ENCODE assay signal across 28 cellular contexts in genomic region chr16:57178296-57178695, GRCh38. TPM values are rescaled to one million over a fixed set of nuclear protein-coding genes. Genes with fewer than 3 reads are reported as not detected.
DNase-seq lines count a peak whose midpoint lies in the region; ATAC-seq and TF ChIP-seq lines count a peak whose summit lies in the region.
"Had no signal": no experiment of that assay in that cellular context is flagged by ENCODE, and none has a peak within 500 bp of the region (broad histone marks: within the 10 kb centered on the region; RNA-seq: fewer than 3 reads in every experiment).

No MANE protein-coding gene starts in this region.

- H3K27ac ChIP-seq in left ventricle myocardium inferior (replicated peaks) (peak overlapping the region; percentile 7), upper lobe of right lung (no peak overlapping the region), H9 (ENCODE audit: insufficient read length, low read depth, low read length) (no peak overlapping the region)
- H3K27ac ChIP-seq: adrenal gland, BLaER1, breast epithelium, uterus had no signal

- H3K79me2 ChIP-seq in H9 (ENCODE audit: insufficient read depth, low read length), result peaks cover 1% of the 10 kb centered on the region; the same call in 1 of the 2 replicates

- H3K14ac ChIP-seq in H9 (ENCODE audit: insufficient read depth, low read length), result no peak overlapping the region

- WGBS in H9 (ENCODE audit: extremely low coverage, insufficient read length, low lambda C conversion rate), result no CpG with 5 or more reads among the region's 2 CpGs

- H3K36me3 ChIP-seq in left ventricle myocardium inferior (peaks cover 4% of the 10 kb centered on the region), upper lobe of right lung (peaks cover 8% of the 10 kb centered on the region)
- H3K36me3 ChIP-seq: breast epithelium, uterus had no signal

- no peak overlapping the region for H3K4me3 ChIP-seq in left ventricle myocardium inferior
- no peak overlapping the region for H3K4me3 ChIP-seq in upper lobe of right lung
- H3K4me3 ChIP-seq: adrenal gland, BLaER1, breast epithelium, HAP-1, smooth muscle cell, uterus had no signal

- no peaks in the 10 kb centered on the region for H3K27me3 Mint-ChIP-seq in brain
- H3K27me3 Mint-ChIP-seq in mesothelial cell of epicardium (ENCODE audit: low read depth), result no peaks in the 10 kb centered on the region
- H3K27me3 Mint-ChIP-seq in H9 (ENCODE audit: low read depth), result no peaks in the 10 kb centered on the region
- H3K27me3 Mint-ChIP-seq: T-helper 17 cell had no signal

- H3K27ac Mint-ChIP-seq in brain (peak overlapping the region; percentile 29 to 96 (median 88)), mesothelial cell of epicardium (peak overlapping the region; percentile 4), H9 (no peak overlapping the region; a peak in 1 of 7 replicates)
- H3K27ac Mint-ChIP-seq: T-helper 17 cell had no signal

- no peak overlapping the region for H3K9ac ChIP-seq in H9 (ENCODE audit: extremely low read depth, insufficient read length, low read length)
- H3K9ac ChIP-seq: BLaER1 had no signal

- no peak overlapping the region for H2AK5ac ChIP-seq in H9 (ENCODE audit: insufficient read length, low read length)

- H3K36me3 Mint-ChIP-seq in brain (peaks cover 6% of the 10 kb centered on the region), mesothelial cell of epicardium (peaks cover 4% of the 10 kb centered on the region), H9 (ENCODE audit: insufficient read depth in 1 of 3, low read depth in 3 of 3) (peaks cover 4 to 10% (median 6%) of the 10 kb centered on the region in 3 experiments; a peak in 5 of 7 replicates)

- H2BK15ac ChIP-seq in H9 (ENCODE audit: low read depth, low read length), result no peak overlapping the region

- no peaks in the 10 kb centered on the region for H3K79me1 ChIP-seq in H9 (ENCODE audit: insufficient read depth, low read depth, low read length, poor library complexity, severe bottlenecking)

- H2BK20ac ChIP-seq in H9 (ENCODE audit: low read depth, low read length, poor library complexity, severe bottlenecking), result no peak overlapping the region

- H3K4me1 ChIP-seq in left ventricle myocardium inferior (peaks cover 19% of the 10 kb centered on the region), upper lobe of right lung (peaks cover 19% of the 10 kb centered on the region), H9 (ENCODE audit: insufficient read depth, low read length) (no peaks in the 10 kb centered on the region; the same call in 1 of the 2 replicates)
- H3K4me1 ChIP-seq: adrenal gland, breast epithelium, uterus had no signal

- H3K18ac ChIP-seq in H9 (ENCODE audit: insufficient read length, low read depth, low read length), result no peak overlapping the region

- intact Hi-C loops in left ventricle myocardium inferior (cut with micrococcal nuclease) (no loop called here), Right ventricle myocardium inferior (cut with DNase I) (no loop called here), upper lobe of right lung (cut with DNase I) (no loop called here)

- H4K20me1 ChIP-seq in H9 (ENCODE audit: control insufficient read depth, insufficient read depth, insufficient read length), result no peaks in the 10 kb centered on the region

- DNase-seq in left ventricle myocardium inferior (no peak), Right ventricle myocardium inferior (ENCODE audit: missing footprints) (no peak), mesothelial cell of epicardium (ENCODE audit: low spot score in 2 of 2, unreplicated experiment in 2 of 2) (no peak), upper lobe of right lung (no peak), H9 (no peak)
- DNase-seq: ACHN; activated CD4-positive, alpha-beta T cell treated with anti-CD3 and anti-CD28 coated beads for 48 hours; activated naive CD4-positive, alpha-beta T cell; activated T-cell treated with anti-CD3 and anti-CD28 coated beads, Interleukin-2, amount 50 U/mL, for 4 hours; adrenal gland; cortex of kidney; kidney; mammary epithelial cell; NCI-H1105; NCI-H2107; NCI-H510A; nucleus accumbens; stimulated activated CD4-positive, alpha-beta T cell treated with anti-CD3 and anti-CD28 coated beads, Interleukin-2, amount 100 ng/mL, for 24 hours; T-helper 17 cell; uterus had no signal

- no peak overlapping the region for H4K91ac ChIP-seq in H9 (ENCODE audit: insufficient read length, low read depth, low read length)

- no peaks in the 10 kb centered on the region for H3K9me3 Mint-ChIP-seq in brain
- no peaks in the 10 kb centered on the region for H3K9me3 Mint-ChIP-seq in mesothelial cell of epicardium
- H3K9me3 Mint-ChIP-seq in H9, result no peaks in the 10 kb centered on the region
- H3K9me3 Mint-ChIP-seq: activated T-cell treated with anti-CD3 and anti-CD28 coated beads, Interleukin-2, amount 50 U/mL, for 4 hours had no signal

- ATAC-seq in Right ventricle myocardium inferior (no peak), upper lobe of right lung (peak; percentile 44), HG02759 (IDR thresholded peaks at IDR 0.05; ENCODE audit: unreplicated experiment) (no peak), GM18868 (IDR thresholded peaks at IDR 0.05; ENCODE audit: unreplicated experiment) (no peak)
- ATAC-seq: activated T-cell treated with anti-CD3 and anti-CD28 coated beads, Interleukin-2, amount 50 U/mL, for 4 hours; T-helper 17 cell had no signal

- H3K27me3 ChIP-seq in left ventricle myocardium inferior (ENCODE audit: low read depth), result no peaks in the 10 kb centered on the region
- no peaks in the 10 kb centered on the region for H3K27me3 ChIP-seq in upper lobe of right lung
- H3K27me3 ChIP-seq in H9 (ENCODE audit: insufficient read depth, low read length), result no peaks in the 10 kb centered on the region
- H3K27me3 ChIP-seq: adrenal gland, BLaER1, breast epithelium, uterus had no signal

- no peak for TF ChIP-seq CTCF in left ventricle myocardium inferior (IDR thresholded peaks at IDR 0.05; ENCODE audit: borderline replicate concordance)
- TF ChIP-seq CTCF in brain (conservative IDR thresholded peaks at IDR 0.05), result no peak
- no peak for TF ChIP-seq CTCF in mesothelial cell of epicardium (IDR thresholded peaks at IDR 0.05; ENCODE audit: unreplicated experiment)
- TF ChIP-seq CTCF in upper lobe of right lung (IDR thresholded peaks at IDR 0.05), result no peak
- TF ChIP-seq CTCF in H9 (conservative IDR thresholded peaks at IDR 0.05), result no peak

- H3K4me3 Mint-ChIP-seq in brain (peak overlapping the region in 4 of 5 experiments; percentile 5 to 71 (median 41)), mesothelial cell of epicardium (no peak overlapping the region), H9 (no peak overlapping the region)
- H3K4me3 Mint-ChIP-seq: activated T-cell treated with anti-CD3 and anti-CD28 coated beads, Interleukin-2, amount 50 U/mL, for 4 hours; T-helper 17 cell had no signal

- no peak overlapping the region for H3K56ac ChIP-seq in H9 (ENCODE audit: insufficient read length, low read depth, low read length)

- H3K4me2 ChIP-seq in H9 (ENCODE audit: insufficient read depth, insufficient read length, low read length), result no peak overlapping the region
- H3K4me2 ChIP-seq: BLaER1 had no signal

- H3K4me1 Mint-ChIP-seq in brain (peaks cover 59% of the 10 kb centered on the region), mesothelial cell of epicardium (peaks cover 8% of the 10 kb centered on the region), H9 (peaks cover 19 to 22% of the 10 kb centered on the region in 2 experiments)

- H4K8ac ChIP-seq in H9 (replicated peaks; ENCODE audit: insufficient read length, low read depth, low read length), result no peak overlapping the region

- no peak overlapping the region for H2BK12ac ChIP-seq in H9 (ENCODE audit: insufficient read length, low read depth, low read length)

- H3K23me2 ChIP-seq in H9 (ENCODE audit: insufficient read length, low read depth, low read length, poor library complexity, severe bottlenecking), result no peaks in the 10 kb centered on the region

- H4K5ac ChIP-seq in H9 (ENCODE audit: insufficient read length, low read depth, low read length), result no peak overlapping the region

- H3K4ac ChIP-seq in H9 (ENCODE audit: low read depth, low read length), result no peak overlapping the region

- H2AFZ ChIP-seq in H9 (ENCODE audit: low read length), result no peak overlapping the region

- H3T11ph ChIP-seq in H9 (ENCODE audit: low read length), result no peak overlapping the region

- no peak overlapping the region for H3K23ac ChIP-seq in H9 (ENCODE audit: insufficient read length, low read depth, low read length)

- H3K9me3 ChIP-seq in left ventricle myocardium inferior (replicated peaks) (no peaks in the 10 kb centered on the region), upper lobe of right lung (no peaks in the 10 kb centered on the region), H9 (ENCODE audit: control insufficient read depth, low read depth, low read length) (no peaks in the 10 kb centered on the region)
- H3K9me3 ChIP-seq: adrenal gland, BLaER1, breast epithelium, Caco-2, HAP-1, uterus had no signal

- H2BK5ac ChIP-seq in H9 (ENCODE audit: insufficient read length, low read length), result no peak overlapping the region

- no peak overlapping the region for H2BK120ac ChIP-seq in H9 (ENCODE audit: low read depth, low read length, poor library complexity, severe bottlenecking)

RNA-seq across cellular contexts. Expression of gene PSME3IP1, which starts 7.5 kb away (rescaled TPM):
- total RNA-seq in left ventricle myocardium inferior (56.3 TPM), Right ventricle myocardium inferior (54.2 TPM), mesothelial cell of epicardium (105 to 112 TPM (median 107 TPM) in 3 replicates), upper lobe of right lung (77.8 TPM), H9 (2021) (102 and 103 TPM in 2 replicates)
- polyA plus RNA-seq in brain (ENCODE audit: insufficient read depth, low read depth, low replicate concordance), result 208 TPM

RNA-seq across cellular contexts. Expression of gene RSPRY1, which starts 7.8 kb away (rescaled TPM):
- total RNA-seq in left ventricle myocardium inferior (14.0 TPM), Right ventricle myocardium inferior (13.8 TPM), mesothelial cell of epicardium (43.8 to 50.7 TPM (median 44.0 TPM) in 3 replicates), upper lobe of right lung (36.2 TPM), H9 (2021) (34.4 and 36.1 TPM in 2 replicates)
- 22.6 TPM for polyA plus RNA-seq in brain (ENCODE audit: insufficient read depth, low read depth, low replicate concordance)

Comparison
In these comparisons a context has a peak if more than half of its experiments do, and no peak if none do; other contexts are left out.
1. H3K27ac Mint-ChIP-seq: peak in brain (5 of 5) and mesothelial cell of epicardium (single experiment); none in H9 (0 of 3).
2. H3K4me3 Mint-ChIP-seq: peak in brain (4 of 5); none in mesothelial cell of epicardium (single experiment) and H9 (0 of 2).